ENCODE assay signal across 1 cellular context in genomic region chr16:30551781-30552180, GRCh38.
TF ChIP-seq lines count a peak whose summit lies in the region.

No MANE protein-coding gene starts in this region.

TF ChIP-seq in GM12878, 131 proteins besides CTCF, POLR2A, EP300 and RAD21:
- TF ChIP-seq ZNF384 (IDR thresholded peaks at IDR 0.05; ENCODE audit: borderline replicate concordance, low read depth, low read length) (0 out of 2 replicates have a peak, but pooled peaks have one; percentile 24), SIX5 (IDR thresholded peaks at IDR 0.05; ENCODE audit: low read depth, low read length, severe bottlenecking) (no peak), ATF7 (IDR thresholded peaks at IDR 0.05; ENCODE audit: low read depth) (peak; percentile 22; the same call in 1 of the 2 replicates), PKNOX1 (IDR thresholded peaks at IDR 0.05) (peak; percentile 48; the same call in 1 of the 2 replicates)
- TF ChIP-seq, protein P1, sequence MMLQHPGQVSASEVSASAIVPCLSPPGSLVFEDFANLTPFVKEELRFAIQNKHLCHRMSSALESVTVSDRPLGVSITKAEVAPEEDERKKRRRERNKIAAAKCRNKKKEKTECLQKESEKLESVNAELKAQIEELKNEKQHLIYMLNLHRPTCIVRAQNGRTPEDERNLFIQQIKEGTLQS (IDR thresholded peaks at IDR 0.05; ENCODE audit: borderline replicate concordance, extremely low read depth, low read depth, low read length) = no peak
